Comparison of ENCODE assay signal across 1 cellular context in the genomic region with DNA sequence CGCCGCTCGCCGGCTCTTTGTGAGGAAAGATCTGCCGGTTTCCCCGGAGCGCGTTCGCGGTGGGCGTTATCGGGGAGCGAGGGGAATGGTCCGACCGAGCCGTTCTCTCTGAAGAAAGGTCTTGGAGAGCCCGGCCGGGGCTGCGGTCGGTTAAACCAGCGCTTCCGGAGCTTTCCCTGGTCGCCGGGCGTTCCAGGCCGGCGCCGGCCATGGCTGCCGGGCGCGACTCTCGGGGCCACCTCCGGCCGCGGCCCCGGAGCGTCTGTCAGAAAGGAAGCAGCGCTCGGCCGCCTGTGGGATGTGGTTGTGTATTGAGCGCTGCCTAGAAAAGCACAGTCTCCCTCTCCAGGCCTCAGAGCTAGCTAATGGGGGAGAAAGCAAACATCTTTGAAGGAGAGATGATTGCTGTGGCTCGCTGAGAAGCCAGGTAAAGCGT.
TF ChIP-seq lines count a peak whose summit lies in the region.

No MANE protein-coding gene starts in this region.

TF ChIP-seq in GM12878, 131 proteins besides CTCF, POLR2A, EP300 and RAD21 (continued from another document and continues in another):
- TF ChIP-seq, protein P1, sequence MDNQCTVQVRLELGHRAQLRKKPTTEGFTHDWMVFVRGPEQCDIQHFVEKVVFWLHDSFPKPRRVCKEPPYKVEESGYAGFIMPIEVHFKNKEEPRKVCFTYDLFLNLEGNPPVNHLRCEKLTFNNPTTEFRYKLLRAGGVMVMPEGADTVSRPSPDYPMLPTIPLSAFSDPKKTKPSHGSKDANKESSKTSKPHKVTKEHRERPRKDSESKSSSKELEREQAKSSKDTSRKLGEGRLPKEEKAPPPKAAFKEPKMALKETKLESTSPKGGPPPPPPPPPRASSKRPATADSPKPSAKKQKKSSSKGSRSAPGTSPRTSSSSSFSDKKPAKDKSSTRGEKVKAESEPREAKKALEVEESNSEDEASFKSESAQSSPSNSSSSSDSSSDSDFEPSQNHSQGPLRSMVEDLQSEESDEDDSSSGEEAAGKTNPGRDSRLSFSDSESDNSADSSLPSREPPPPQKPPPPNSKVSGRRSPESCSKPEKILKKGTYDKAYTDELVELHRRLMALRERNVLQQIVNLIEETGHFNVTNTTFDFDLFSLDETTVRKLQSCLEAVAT (IDR thresholded peaks at IDR 0.05) = no peak
- TF ChIP-seq KAT2A (conservative IDR thresholded peaks at IDR 0.05; ENCODE audit: control insufficient read depth, low read depth, low read length) = no peak
- TF ChIP-seq ZNF622 (IDR thresholded peaks at IDR 0.05) = no peak
- no peak for TF ChIP-seq CBFB (IDR thresholded peaks at IDR 0.05; ENCODE audit: low read depth)
- no peak for TF ChIP-seq ZNF24 (IDR thresholded peaks at IDR 0.05)
- no peak for TF ChIP-seq ZNF592 (IDR thresholded peaks at IDR 0.05)
- TF ChIP-seq SMAD1 (IDR thresholded peaks at IDR 0.05; ENCODE audit: low read depth, partially characterized antibody) = no peak
- TF ChIP-seq MYC (IDR thresholded peaks at IDR 0.05; ENCODE audit: insufficient read depth, insufficient read length, insufficient replicate concordance, low read length, severe bottlenecking) = no peak
- TF ChIP-seq, protein P2, sequence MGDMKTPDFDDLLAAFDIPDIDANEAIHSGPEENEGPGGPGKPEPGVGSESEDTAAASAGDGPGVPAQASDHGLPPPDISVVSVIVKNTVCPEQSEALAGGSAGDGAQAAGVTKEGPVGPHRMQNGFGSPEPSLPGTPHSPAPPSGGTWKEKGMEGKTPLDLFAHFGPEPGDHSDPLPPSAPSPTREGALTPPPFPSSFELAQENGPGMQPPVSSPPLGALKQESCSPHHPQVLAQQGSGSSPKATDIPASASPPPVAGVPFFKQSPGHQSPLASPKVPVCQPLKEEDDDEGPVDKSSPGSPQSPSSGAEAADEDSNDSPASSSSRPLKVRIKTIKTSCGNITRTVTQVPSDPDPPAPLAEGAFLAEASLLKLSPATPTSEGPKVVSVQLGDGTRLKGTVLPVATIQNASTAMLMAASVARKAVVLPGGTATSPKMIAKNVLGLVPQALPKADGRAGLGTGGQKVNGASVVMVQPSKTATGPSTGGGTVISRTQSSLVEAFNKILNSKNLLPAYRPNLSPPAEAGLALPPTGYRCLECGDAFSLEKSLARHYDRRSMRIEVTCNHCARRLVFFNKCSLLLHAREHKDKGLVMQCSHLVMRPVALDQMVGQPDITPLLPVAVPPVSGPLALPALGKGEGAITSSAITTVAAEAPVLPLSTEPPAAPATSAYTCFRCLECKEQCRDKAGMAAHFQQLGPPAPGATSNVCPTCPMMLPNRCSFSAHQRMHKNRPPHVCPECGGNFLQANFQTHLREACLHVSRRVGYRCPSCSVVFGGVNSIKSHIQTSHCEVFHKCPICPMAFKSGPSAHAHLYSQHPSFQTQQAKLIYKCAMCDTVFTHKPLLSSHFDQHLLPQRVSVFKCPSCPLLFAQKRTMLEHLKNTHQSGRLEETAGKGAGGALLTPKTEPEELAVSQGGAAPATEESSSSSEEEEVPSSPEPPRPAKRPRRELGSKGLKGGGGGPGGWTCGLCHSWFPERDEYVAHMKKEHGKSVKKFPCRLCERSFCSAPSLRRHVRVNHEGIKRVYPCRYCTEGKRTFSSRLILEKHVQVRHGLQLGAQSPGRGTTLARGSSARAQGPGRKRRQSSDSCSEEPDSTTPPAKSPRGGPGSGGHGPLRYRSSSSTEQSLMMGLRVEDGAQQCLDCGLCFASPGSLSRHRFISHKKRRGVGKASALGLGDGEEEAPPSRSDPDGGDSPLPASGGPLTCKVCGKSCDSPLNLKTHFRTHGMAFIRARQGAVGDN (IDR thresholded peaks at IDR 0.05) = no peak
- no peak for TF ChIP-seq EED (IDR thresholded peaks at IDR 0.05; ENCODE audit: low read depth)
- TF ChIP-seq MXI1 (IDR thresholded peaks at IDR 0.05; ENCODE audit: low read depth, low read length) = peak; percentile 66
- TF ChIP-seq TAF1 (IDR thresholded peaks at IDR 0.05; ENCODE audit: borderline replicate concordance, low read depth, low read length) = peak; percentile 54; the same call in 1 of the 2 replicates
- TF ChIP-seq CBX5 (IDR thresholded peaks at IDR 0.05; ENCODE audit: low read depth) = no peak
- TF ChIP-seq NR2F1 (conservative IDR thresholded peaks at IDR 0.05) = no peak
- peak; percentile 65; the same call in 1 of the 2 replicates for TF ChIP-seq POLR2AphosphoS5 (IDR thresholded peaks at IDR 0.05; ENCODE audit: low read length)
- no peak for TF ChIP-seq WRNIP1 (IDR thresholded peaks at IDR 0.05; ENCODE audit: borderline replicate concordance, low read depth, low read length)
- TF ChIP-seq SREBF1 (IDR thresholded peaks at IDR 0.05; ENCODE audit: low read length) = no peak
- TF ChIP-seq, protein P3, sequence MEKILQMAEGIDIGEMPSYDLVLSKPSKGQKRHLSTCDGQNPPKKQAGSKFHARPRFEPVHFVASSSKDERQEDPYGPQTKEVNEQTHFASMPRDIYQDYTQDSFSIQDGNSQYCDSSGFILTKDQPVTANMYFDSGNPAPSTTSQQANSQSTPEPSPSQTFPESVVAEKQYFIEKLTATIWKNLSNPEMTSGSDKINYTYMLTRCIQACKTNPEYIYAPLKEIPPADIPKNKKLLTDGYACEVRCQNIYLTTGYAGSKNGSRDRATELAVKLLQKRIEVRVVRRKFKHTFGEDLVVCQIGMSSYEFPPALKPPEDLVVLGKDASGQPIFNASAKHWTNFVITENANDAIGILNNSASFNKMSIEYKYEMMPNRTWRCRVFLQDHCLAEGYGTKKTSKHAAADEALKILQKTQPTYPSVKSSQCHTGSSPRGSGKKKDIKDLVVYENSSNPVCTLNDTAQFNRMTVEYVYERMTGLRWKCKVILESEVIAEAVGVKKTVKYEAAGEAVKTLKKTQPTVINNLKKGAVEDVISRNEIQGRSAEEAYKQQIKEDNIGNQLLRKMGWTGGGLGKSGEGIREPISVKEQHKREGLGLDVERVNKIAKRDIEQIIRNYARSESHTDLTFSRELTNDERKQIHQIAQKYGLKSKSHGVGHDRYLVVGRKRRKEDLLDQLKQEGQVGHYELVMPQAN (conservative IDR thresholded peaks at IDR 0.05) = no peak
- TF ChIP-seq, protein P4, sequence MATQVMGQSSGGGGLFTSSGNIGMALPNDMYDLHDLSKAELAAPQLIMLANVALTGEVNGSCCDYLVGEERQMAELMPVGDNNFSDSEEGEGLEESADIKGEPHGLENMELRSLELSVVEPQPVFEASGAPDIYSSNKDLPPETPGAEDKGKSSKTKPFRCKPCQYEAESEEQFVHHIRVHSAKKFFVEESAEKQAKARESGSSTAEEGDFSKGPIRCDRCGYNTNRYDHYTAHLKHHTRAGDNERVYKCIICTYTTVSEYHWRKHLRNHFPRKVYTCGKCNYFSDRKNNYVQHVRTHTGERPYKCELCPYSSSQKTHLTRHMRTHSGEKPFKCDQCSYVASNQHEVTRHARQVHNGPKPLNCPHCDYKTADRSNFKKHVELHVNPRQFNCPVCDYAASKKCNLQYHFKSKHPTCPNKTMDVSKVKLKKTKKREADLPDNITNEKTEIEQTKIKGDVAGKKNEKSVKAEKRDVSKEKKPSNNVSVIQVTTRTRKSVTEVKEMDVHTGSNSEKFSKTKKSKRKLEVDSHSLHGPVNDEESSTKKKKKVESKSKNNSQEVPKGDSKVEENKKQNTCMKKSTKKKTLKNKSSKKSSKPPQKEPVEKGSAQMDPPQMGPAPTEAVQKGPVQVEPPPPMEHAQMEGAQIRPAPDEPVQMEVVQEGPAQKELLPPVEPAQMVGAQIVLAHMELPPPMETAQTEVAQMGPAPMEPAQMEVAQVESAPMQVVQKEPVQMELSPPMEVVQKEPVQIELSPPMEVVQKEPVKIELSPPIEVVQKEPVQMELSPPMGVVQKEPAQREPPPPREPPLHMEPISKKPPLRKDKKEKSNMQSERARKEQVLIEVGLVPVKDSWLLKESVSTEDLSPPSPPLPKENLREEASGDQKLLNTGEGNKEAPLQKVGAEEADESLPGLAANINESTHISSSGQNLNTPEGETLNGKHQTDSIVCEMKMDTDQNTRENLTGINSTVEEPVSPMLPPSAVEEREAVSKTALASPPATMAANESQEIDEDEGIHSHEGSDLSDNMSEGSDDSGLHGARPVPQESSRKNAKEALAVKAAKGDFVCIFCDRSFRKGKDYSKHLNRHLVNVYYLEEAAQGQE (IDR thresholded peaks at IDR 0.05; ENCODE audit: low read depth, low read length) = no peak
- TF ChIP-seq PAX5 (IDR thresholded peaks at IDR 0.05; ENCODE audit: borderline replicate concordance, low read depth, low read length) = no peak
- TF ChIP-seq ASH2L (IDR thresholded peaks at IDR 0.05; ENCODE audit: borderline replicate concordance, low read depth) = 0 out of 2 replicates have a peak, but pooled peaks have one; percentile 7
- TF ChIP-seq, protein P5, sequence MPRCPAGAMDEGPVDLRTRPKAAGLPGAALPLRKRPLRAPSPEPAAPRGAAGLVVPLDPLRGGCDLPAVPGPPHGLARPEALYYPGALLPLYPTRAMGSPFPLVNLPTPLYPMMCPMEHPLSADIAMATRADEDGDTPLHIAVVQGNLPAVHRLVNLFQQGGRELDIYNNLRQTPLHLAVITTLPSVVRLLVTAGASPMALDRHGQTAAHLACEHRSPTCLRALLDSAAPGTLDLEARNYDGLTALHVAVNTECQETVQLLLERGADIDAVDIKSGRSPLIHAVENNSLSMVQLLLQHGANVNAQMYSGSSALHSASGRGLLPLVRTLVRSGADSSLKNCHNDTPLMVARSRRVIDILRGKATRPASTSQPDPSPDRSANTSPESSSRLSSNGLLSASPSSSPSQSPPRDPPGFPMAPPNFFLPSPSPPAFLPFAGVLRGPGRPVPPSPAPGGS (IDR thresholded peaks at IDR 0.05; ENCODE audit: borderline replicate concordance, insufficient read depth, low read depth, low read length, poor library complexity, severe bottlenecking) = no peak
- no peak for TF ChIP-seq RB1 (IDR thresholded peaks at IDR 0.05; ENCODE audit: borderline replicate concordance)
- no peak for TF ChIP-seq FOXM1 (IDR thresholded peaks at IDR 0.05; ENCODE audit: low read depth, low read length)
- no peak for TF ChIP-seq EZH2 (IDR thresholded peaks at IDR 0.05; ENCODE audit: borderline replicate concordance, control insufficient read depth, low read depth, low read length)
- no peak for TF ChIP-seq HDGF (IDR thresholded peaks at IDR 0.05)
- TF ChIP-seq BCL11A (IDR thresholded peaks at IDR 0.05; ENCODE audit: low read depth, low read length) = no peak
- TF ChIP-seq RELA (IDR thresholded peaks at IDR 0.05; ENCODE audit: borderline replicate concordance, partially characterized antibody) = no peak
- no peak for TF ChIP-seq SREBF2 (IDR thresholded peaks at IDR 0.05; ENCODE audit: low read length)
- TF ChIP-seq SMC3 (IDR thresholded peaks at IDR 0.05; ENCODE audit: borderline replicate concordance, low read length) = peak; percentile 21; the same call in 1 of the 2 replicates
- peak; percentile 87 for TF ChIP-seq YY1 (IDR thresholded peaks at IDR 0.05; ENCODE audit: low read depth, low read length)
- peak; percentile 51 for TF ChIP-seq RUNX3 (IDR thresholded peaks at IDR 0.05; ENCODE audit: low read length)
- no peak for TF ChIP-seq E2F8 (IDR thresholded peaks at IDR 0.05; ENCODE audit: low read depth, partially characterized antibody)
- TF ChIP-seq JUND (IDR thresholded peaks at IDR 0.05; ENCODE audit: low read depth, low read length) = no peak
- no peak for TF ChIP-seq LARP7 (IDR thresholded peaks at IDR 0.05)
- no peak for TF ChIP-seq FOXK2 (IDR thresholded peaks at IDR 0.05)
- 0 out of 4 replicates have a peak, but pooled peaks of 1 of the 2 experiments have one; percentile 13 for TF ChIP-seq IKZF2 (IDR thresholded peaks at IDR 0.05)
- TF ChIP-seq SUPT20H (IDR thresholded peaks at IDR 0.05; ENCODE audit: borderline replicate concordance, control insufficient read depth, low read depth, low read length) = no peak
